ENCODE assay signal across 1 cellular context in genomic region chr20:50285376-50286173, GRCh38.
TF ChIP-seq lines count a peak whose summit lies in the region.

No MANE protein-coding gene starts in this region.

TF ChIP-seq in GM12878, 131 proteins besides CTCF, POLR2A, EP300 and RAD21 (continued from another document):
- TF ChIP-seq, protein P1, sequence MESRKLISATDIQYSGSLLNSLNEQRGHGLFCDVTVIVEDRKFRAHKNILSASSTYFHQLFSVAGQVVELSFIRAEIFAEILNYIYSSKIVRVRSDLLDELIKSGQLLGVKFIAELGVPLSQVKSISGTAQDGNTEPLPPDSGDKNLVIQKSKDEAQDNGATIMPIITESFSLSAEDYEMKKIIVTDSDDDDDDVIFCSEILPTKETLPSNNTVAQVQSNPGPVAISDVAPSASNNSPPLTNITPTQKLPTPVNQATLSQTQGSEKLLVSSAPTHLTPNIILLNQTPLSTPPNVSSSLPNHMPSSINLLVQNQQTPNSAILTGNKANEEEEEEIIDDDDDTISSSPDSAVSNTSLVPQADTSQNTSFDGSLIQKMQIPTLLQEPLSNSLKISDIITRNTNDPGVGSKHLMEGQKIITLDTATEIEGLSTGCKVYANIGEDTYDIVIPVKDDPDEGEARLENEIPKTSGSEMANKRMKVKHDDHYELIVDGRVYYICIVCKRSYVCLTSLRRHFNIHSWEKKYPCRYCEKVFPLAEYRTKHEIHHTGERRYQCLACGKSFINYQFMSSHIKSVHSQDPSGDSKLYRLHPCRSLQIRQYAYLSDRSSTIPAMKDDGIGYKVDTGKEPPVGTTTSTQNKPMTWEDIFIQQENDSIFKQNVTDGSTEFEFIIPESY (IDR thresholded peaks at IDR 0.05): no peak
- no peak for TF ChIP-seq LARP7 (IDR thresholded peaks at IDR 0.05)
- no peak; the same call in 1 of the 2 replicates for TF ChIP-seq JUNB (IDR thresholded peaks at IDR 0.05)
- 0 out of 2 replicates have a peak, but pooled peaks have one; percentile 43 for TF ChIP-seq DPF2 (IDR thresholded peaks at IDR 0.05)
- no peak for TF ChIP-seq RFX5 (IDR thresholded peaks at IDR 0.05; ENCODE audit: low read depth, low read length)
- TF ChIP-seq JUND (IDR thresholded peaks at IDR 0.05; ENCODE audit: low read depth, low read length): no peak
- TF ChIP-seq, protein P2, sequence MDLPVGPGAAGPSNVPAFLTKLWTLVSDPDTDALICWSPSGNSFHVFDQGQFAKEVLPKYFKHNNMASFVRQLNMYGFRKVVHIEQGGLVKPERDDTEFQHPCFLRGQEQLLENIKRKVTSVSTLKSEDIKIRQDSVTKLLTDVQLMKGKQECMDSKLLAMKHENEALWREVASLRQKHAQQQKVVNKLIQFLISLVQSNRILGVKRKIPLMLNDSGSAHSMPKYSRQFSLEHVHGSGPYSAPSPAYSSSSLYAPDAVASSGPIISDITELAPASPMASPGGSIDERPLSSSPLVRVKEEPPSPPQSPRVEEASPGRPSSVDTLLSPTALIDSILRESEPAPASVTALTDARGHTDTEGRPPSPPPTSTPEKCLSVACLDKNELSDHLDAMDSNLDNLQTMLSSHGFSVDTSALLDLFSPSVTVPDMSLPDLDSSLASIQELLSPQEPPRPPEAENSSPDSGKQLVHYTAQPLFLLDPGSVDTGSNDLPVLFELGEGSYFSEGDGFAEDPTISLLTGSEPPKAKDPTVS (IDR thresholded peaks at IDR 0.05; ENCODE audit: low read depth, low read length): no peak
- no peak for TF ChIP-seq IRF4 (IDR thresholded peaks at IDR 0.05; ENCODE audit: low read depth, low read length)
- TF ChIP-seq PBX3 (IDR thresholded peaks at IDR 0.05; ENCODE audit: insufficient replicate concordance, low read depth, low read length): no peak
- peak; percentile 29; the same call in 1 of the 2 replicates for TF ChIP-seq EED (IDR thresholded peaks at IDR 0.05; ENCODE audit: low read depth)
- TF ChIP-seq BHLHE40 (IDR thresholded peaks at IDR 0.05; ENCODE audit: borderline replicate concordance in 1 of 2, low read depth in 2 of 2, low read length in 1 of 2): peak in 1 of 2 experiments; percentile 46; a peak in 1 of 4 replicates
- no peak for TF ChIP-seq FOS (IDR thresholded peaks at IDR 0.05; ENCODE audit: borderline replicate concordance, extremely low read depth, insufficient read length)
- no peak for TF ChIP-seq KLF5 (IDR thresholded peaks at IDR 0.05; ENCODE audit: partially characterized antibody)
- peak; percentile 72 for TF ChIP-seq RUNX3 (IDR thresholded peaks at IDR 0.05; ENCODE audit: low read length)
- no peak for TF ChIP-seq RB1 (IDR thresholded peaks at IDR 0.05; ENCODE audit: borderline replicate concordance)
- TF ChIP-seq MEF2A (IDR thresholded peaks at IDR 0.05; ENCODE audit: insufficient read depth, low read depth, low read length): no peak
- peak; percentile 17; the same call in 1 of the 2 replicates for TF ChIP-seq IKZF1 (conservative IDR thresholded peaks at IDR 0.05)
- TF ChIP-seq HDAC6 (IDR thresholded peaks at IDR 0.05; ENCODE audit: unreplicated experiment): no peak
- no peak for TF ChIP-seq SKIL (IDR thresholded peaks at IDR 0.05; ENCODE audit: low read depth, poor library complexity, severe bottlenecking)
- TF ChIP-seq E2F4 (IDR thresholded peaks at IDR 0.05; ENCODE audit: low read depth, low read length): no peak
- TF ChIP-seq SIN3A (IDR thresholded peaks at IDR 0.05; ENCODE audit: low read depth, low read length): no peak
- no peak for TF ChIP-seq CHD4 (IDR thresholded peaks at IDR 0.05)
- no peak for TF ChIP-seq ELK1 (IDR thresholded peaks at IDR 0.05; ENCODE audit: low read depth, low read length)
- TF ChIP-seq HDAC2 (IDR thresholded peaks at IDR 0.05): no peak
- TF ChIP-seq MXI1 (IDR thresholded peaks at IDR 0.05; ENCODE audit: low read depth, low read length): no peak
- TF ChIP-seq, protein P3, sequence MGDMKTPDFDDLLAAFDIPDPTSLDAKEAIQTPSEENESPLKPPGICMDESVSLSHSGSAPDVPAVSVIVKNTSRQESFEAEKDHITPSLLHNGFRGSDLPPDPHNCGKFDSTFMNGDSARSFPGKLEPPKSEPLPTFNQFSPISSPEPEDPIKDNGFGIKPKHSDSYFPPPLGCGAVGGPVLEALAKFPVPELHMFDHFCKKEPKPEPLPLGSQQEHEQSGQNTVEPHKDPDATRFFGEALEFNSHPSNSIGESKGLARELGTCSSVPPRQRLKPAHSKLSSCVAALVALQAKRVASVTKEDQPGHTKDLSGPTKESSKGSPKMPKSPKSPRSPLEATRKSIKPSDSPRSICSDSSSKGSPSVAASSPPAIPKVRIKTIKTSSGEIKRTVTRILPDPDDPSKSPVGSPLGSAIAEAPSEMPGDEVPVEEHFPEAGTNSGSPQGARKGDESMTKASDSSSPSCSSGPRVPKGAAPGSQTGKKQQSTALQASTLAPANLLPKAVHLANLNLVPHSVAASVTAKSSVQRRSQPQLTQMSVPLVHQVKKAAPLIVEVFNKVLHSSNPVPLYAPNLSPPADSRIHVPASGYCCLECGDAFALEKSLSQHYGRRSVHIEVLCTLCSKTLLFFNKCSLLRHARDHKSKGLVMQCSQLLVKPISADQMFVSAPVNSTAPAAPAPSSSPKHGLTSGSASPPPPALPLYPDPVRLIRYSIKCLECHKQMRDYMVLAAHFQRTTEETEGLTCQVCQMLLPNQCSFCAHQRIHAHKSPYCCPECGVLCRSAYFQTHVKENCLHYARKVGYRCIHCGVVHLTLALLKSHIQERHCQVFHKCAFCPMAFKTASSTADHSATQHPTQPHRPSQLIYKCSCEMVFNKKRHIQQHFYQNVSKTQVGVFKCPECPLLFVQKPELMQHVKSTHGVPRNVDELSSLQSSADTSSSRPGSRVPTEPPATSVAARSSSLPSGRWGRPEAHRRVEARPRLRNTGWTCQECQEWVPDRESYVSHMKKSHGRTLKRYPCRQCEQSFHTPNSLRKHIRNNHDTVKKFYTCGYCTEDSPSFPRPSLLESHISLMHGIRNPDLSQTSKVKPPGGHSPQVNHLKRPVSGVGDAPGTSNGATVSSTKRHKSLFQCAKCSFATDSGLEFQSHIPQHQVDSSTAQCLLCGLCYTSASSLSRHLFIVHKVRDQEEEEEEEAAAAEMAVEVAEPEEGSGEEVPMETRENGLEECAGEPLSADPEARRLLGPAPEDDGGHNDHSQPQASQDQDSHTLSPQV (IDR thresholded peaks at IDR 0.05): no peak
- TF ChIP-seq, protein P4, sequence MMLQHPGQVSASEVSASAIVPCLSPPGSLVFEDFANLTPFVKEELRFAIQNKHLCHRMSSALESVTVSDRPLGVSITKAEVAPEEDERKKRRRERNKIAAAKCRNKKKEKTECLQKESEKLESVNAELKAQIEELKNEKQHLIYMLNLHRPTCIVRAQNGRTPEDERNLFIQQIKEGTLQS (IDR thresholded peaks at IDR 0.05; ENCODE audit: borderline replicate concordance, extremely low read depth, low read depth, low read length): no peak
- TF ChIP-seq, protein P5, sequence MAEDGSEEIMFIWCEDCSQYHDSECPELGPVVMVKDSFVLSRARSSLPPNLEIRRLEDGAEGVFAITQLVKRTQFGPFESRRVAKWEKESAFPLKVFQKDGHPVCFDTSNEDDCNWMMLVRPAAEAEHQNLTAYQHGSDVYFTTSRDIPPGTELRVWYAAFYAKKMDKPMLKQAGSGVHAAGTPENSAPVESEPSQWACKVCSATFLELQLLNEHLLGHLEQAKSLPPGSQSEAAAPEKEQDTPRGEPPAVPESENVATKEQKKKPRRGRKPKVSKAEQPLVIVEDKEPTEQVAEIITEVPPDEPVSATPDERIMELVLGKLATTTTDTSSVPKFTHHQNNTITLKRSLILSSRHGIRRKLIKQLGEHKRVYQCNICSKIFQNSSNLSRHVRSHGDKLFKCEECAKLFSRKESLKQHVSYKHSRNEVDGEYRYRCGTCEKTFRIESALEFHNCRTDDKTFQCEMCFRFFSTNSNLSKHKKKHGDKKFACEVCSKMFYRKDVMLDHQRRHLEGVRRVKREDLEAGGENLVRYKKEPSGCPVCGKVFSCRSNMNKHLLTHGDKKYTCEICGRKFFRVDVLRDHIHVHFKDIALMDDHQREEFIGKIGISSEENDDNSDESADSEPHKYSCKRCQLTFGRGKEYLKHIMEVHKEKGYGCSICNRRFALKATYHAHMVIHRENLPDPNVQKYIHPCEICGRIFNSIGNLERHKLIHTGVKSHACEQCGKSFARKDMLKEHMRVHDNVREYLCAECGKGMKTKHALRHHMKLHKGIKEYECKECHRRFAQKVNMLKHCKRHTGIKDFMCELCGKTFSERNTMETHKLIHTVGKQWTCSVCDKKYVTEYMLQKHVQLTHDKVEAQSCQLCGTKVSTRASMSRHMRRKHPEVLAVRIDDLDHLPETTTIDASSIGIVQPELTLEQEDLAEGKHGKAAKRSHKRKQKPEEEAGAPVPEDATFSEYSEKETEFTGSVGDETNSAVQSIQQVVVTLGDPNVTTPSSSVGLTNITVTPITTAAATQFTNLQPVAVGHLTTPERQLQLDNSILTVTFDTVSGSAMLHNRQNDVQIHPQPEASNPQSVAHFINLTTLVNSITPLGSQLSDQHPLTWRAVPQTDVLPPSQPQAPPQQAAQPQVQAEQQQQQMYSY (CRISPR knock-in tag; IDR thresholded peaks at IDR 0.05): no peak
- no peak for TF ChIP-seq ZNF24 (IDR thresholded peaks at IDR 0.05)
- TF ChIP-seq MEF2B (IDR thresholded peaks at IDR 0.05; ENCODE audit: partially characterized antibody, poor library complexity, severe bottlenecking): peak; percentile 49
- no peak for TF ChIP-seq HDGF (IDR thresholded peaks at IDR 0.05)
